24 cellular contexts compared by ENCODE assay signal in the genomic region with DNA sequence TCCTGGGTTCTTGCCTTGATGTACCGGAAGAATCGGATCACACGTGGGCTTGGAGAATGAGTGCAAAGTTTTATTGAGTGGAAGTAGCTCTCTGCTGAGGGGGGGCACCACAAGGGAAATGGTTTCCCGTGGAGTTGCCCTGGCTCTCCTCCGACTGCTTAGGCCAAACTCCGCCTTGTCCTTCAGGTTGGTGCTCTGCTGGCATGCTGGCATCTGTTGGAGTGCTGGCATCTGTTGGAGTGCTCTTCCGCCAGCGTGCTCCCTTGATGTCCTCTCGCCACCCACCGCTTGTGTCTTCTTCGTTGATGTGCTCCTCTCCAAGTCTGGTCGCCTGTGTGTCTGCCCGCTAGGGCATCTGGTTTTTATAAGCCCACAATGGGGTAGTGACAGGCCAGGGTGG.
"Had no signal": no experiment of that assay in that cellular context is flagged by ENCODE, and none has a peak within 500 bp of the region (broad histone marks: within the 10 kb centered on the region; RNA-seq: fewer than 3 reads in every experiment).

No MANE protein-coding gene starts in this region.

- ATAC-seq: activated T-cell treated with anti-CD3 and anti-CD28 coated beads, Interleukin-2, amount 50 U/mL, for 4 hours had no signal

- H3K27me3 Mint-ChIP-seq: activated B cell treated with CpG ODN at 0.5 μM for 24 hours; activated CD4-positive, alpha-beta memory T cell treated with anti-CD3 and anti-CD28 coated beads for 36 hours; activated CD4-positive, alpha-beta T cell treated with anti-CD3 and anti-CD28 coated beads, Interleukin-2, amount 10 ng/mL, durations not matched to agents 7 days and 5 days had no signal

- H3K4me1 Mint-ChIP-seq: activated B cell treated with CpG ODN at 0.5 μM for 24 hours; activated CD4-positive, alpha-beta T cell treated with anti-CD3 and anti-CD28 coated beads, Interleukin-2, amount 10 ng/mL, durations not matched to agents 7 days and 5 days had no signal

- H3K27me3 ChIP-seq: brain microvascular endothelial cell, MG63, Peyer's patch, SJCRH30 had no signal

- H3K9me3 ChIP-seq: MG63, Peyer's patch, SJCRH30 had no signal

- H3K27ac ChIP-seq: brain microvascular endothelial cell, Peyer's patch, RWPE1, SJCRH30 had no signal

- H3K4me3 ChIP-seq: MG63, Peyer's patch, SJCRH30 had no signal

- H3K4me1 ChIP-seq: Peyer's patch, SJCRH30 had no signal

- H3K36me3 ChIP-seq: brain microvascular endothelial cell, MG63, Peyer's patch, SJCRH30 had no signal

- H3K27ac Mint-ChIP-seq: activated B cell treated with CpG ODN at 0.5 μM for 24 hours; activated CD4-positive, alpha-beta memory T cell treated with anti-CD3 and anti-CD28 coated beads for 36 hours; activated CD4-positive, alpha-beta T cell treated with anti-CD3 and anti-CD28 coated beads, Interleukin-2, amount 10 ng/mL, durations not matched to agents 7 days and 5 days; activated naive CD8-positive, alpha-beta T cell; T-helper 1 cell treated with Interleukin-12 subunit alpha and Interleukin-12 subunit beta and Interleukin-4 antibody, amounts not matched to agents 30 μg/mL and 1 μg/mL, for 36 hours had no signal

- DNase-seq: activated B cell treated with CpG ODN at 0.5 μM for 24 hours; activated CD4-positive, alpha-beta memory T cell treated with anti-CD3 and anti-CD28 coated beads for 36 hours; activated CD4-positive, alpha-beta T cell treated with anti-CD3 and anti-CD28 coated beads, Interleukin-2, amount 10 ng/mL, durations not matched to agents 7 days and 5 days; activated CD8-positive, alpha-beta memory T cell treated with anti-CD3 and anti-CD28 coated beads for 24 hours; activated effector memory CD4-positive, alpha-beta T cell treated with anti-CD3 and anti-CD28 coated beads, Interleukin-2, amount 50 U/mL, for 16 hours; activated naive CD4-positive, alpha-beta T cell treated with Interleukin-2 at 50 U/mL for 16 hours; activated T-cell treated with anti-CD3 and anti-CD28 coated beads, Interleukin-2, amount 50 U/mL, for 4 hours; amygdala; brain microvascular endothelial cell; cerebellar nuclear complex; MG63; MV-4-11; NCI-H1092 treated with DMSO at 0.1 percent for 48 hours; NCI-H1436 treated with DMSO at 0.1 percent for 48 hours; NCI-H187; NCI-H2081; NCI-H446; NCI-H524; Peyer's patch; Right ventricle myocardium superior; SJCRH30 had no signal

- H3K36me3 Mint-ChIP-seq: activated CD4-positive, alpha-beta memory T cell treated with anti-CD3 and anti-CD28 coated beads for 36 hours; activated naive CD8-positive, alpha-beta T cell had no signal

- H3K4me3 Mint-ChIP-seq: activated B cell treated with CpG ODN at 0.5 μM for 24 hours; activated CD4-positive, alpha-beta memory T cell treated with anti-CD3 and anti-CD28 coated beads for 36 hours; activated CD4-positive, alpha-beta T cell treated with anti-CD3 and anti-CD28 coated beads, Interleukin-2, amount 10 ng/mL, durations not matched to agents 7 days and 5 days; activated naive CD8-positive, alpha-beta T cell; activated T-cell treated with anti-CD3 and anti-CD28 coated beads, Interleukin-2, amount 50 U/mL, for 4 hours; T-helper 1 cell treated with Interleukin-12 subunit alpha and Interleukin-12 subunit beta and Interleukin-4 antibody, amounts not matched to agents 30 μg/mL and 1 μg/mL, for 36 hours had no signal

- H3K9me3 Mint-ChIP-seq: activated B cell treated with CpG ODN at 0.5 μM for 24 hours; activated CD4-positive, alpha-beta memory T cell treated with anti-CD3 and anti-CD28 coated beads for 36 hours; activated CD4-positive, alpha-beta T cell treated with anti-CD3 and anti-CD28 coated beads, Interleukin-2, amount 10 ng/mL, durations not matched to agents 7 days and 5 days; activated T-cell treated with anti-CD3 and anti-CD28 coated beads, Interleukin-2, amount 50 U/mL, for 4 hours; T-helper 1 cell treated with Interleukin-12 subunit alpha and Interleukin-12 subunit beta and Interleukin-4 antibody, amounts not matched to agents 30 μg/mL and 1 μg/mL, for 36 hours had no signal
